1 cellular context compared by ENCODE assay signal in genomic region chrX:11319689-11320302, GRCh38.
TF ChIP-seq lines count a peak whose summit lies in the region.

No MANE protein-coding gene starts in this region.

TF ChIP-seq in IMR-90, 13 proteins besides CTCF, POLR2A, EP300 and RAD21:
- TF ChIP-seq SMC3 (IDR thresholded peaks at IDR 0.05; ENCODE audit: low read depth, low read length) (no peak), ELK1 (IDR thresholded peaks at IDR 0.05; ENCODE audit: borderline replicate concordance, low read depth, low read length) (no peak), USF2 (IDR thresholded peaks at IDR 0.05; ENCODE audit: low read depth, low read length) (no peak), RFX5 (IDR thresholded peaks at IDR 0.05; ENCODE audit: low read depth, low read length) (no peak), NFE2L2 (IDR thresholded peaks at IDR 0.05; ENCODE audit: low read depth, low read length) (no peak), CHD1 (IDR thresholded peaks at IDR 0.05; ENCODE audit: low read depth, low read length) (no peak), CEBPB (IDR thresholded peaks at IDR 0.05; ENCODE audit: low read depth, low read length) (no peak), BHLHE40 (IDR thresholded peaks at IDR 0.05; ENCODE audit: low read depth, low read length) (no peak), MAFK (IDR thresholded peaks at IDR 0.05; ENCODE audit: low read depth, low read length) (no peak), RCOR1 (IDR thresholded peaks at IDR 0.05; ENCODE audit: insufficient replicate concordance, low read length) (no peak), MAZ (IDR thresholded peaks at IDR 0.05; ENCODE audit: borderline replicate concordance, low read depth, low read length) (no peak), FOS (IDR thresholded peaks at IDR 0.05; ENCODE audit: low read depth, low read length) (no peak), MXI1 (IDR thresholded peaks at IDR 0.05; ENCODE audit: borderline replicate concordance, low read depth, low read length) (no peak)
